In genomic region chr12:12608557-12608957, GRCh38 we compare ENCODE assay signal across 11 cellular contexts. TPM values are rescaled to one million over a fixed set of nuclear protein-coding genes. Genes with fewer than 3 reads are reported as not detected.
A peak's percentile ranks its signal among the peaks of the same experiment; 100 is the strongest.
DNase-seq lines count a peak whose midpoint lies in the region; ATAC-seq and TF ChIP-seq lines count a peak whose summit lies in the region.
"Had no signal": no experiment of that assay in that cellular context is flagged by ENCODE, and none has a peak within 500 bp of the region (broad histone marks: within the 10 kb centered on the region; RNA-seq: fewer than 3 reads in every experiment).

No MANE protein-coding gene starts in this region.

- no peak for TF ChIP-seq CTCF in nephron (IDR thresholded peaks at IDR 0.05; ENCODE audit: unreplicated experiment in 3 of 3)
- TF ChIP-seq CTCF in body of pancreas (IDR thresholded peaks at IDR 0.05): peak in 1 of 7 experiments; percentile 4
- no peak for TF ChIP-seq CTCF in stomach (IDR thresholded peaks at IDR 0.05)

- TF ChIP-seq EP300 in stomach (IDR thresholded peaks at IDR 0.05): no peak

- TF ChIP-seq POLR2A in body of pancreas (IDR thresholded peaks at IDR 0.05) (no peak), stomach (IDR thresholded peaks at IDR 0.05) (no peak)

- H3K36me3 ChIP-seq in body of pancreas (replicated peaks in 1 of 2; ENCODE audit: insufficient read depth in 1 of 2, low read depth in 2 of 2): no peaks in the 10 kb centered on the region
- no peaks in the 10 kb centered on the region for H3K36me3 ChIP-seq in stomach
- H3K36me3 ChIP-seq: BLaER1, Peyer's patch had no signal

- ATAC-seq in body of pancreas: no peak
- no peak for ATAC-seq in GM18907 (IDR thresholded peaks at IDR 0.05; ENCODE audit: unreplicated experiment)

- H3K27ac ChIP-seq in body of pancreas (no peak overlapping the region), stomach (no peak overlapping the region)
- H3K27ac ChIP-seq: BLaER1, HL-60, Peyer's patch had no signal

- H3K4me1 ChIP-seq in body of pancreas (peaks cover 17% of the 10 kb centered on the region), stomach (peaks cover 13 to 20% (median 17%) of the 10 kb centered on the region in 4 donors)

- H3K9me3 ChIP-seq in body of pancreas (no peaks in the 10 kb centered on the region), stomach (no peaks in the 10 kb centered on the region)
- H3K9me3 ChIP-seq: BLaER1, Peyer's patch had no signal

- peaks cover 37% of the 10 kb centered on the region for H3K4me1 Mint-ChIP-seq in activated CD4-positive, alpha-beta T cell treated with anti-CD3 and anti-CD28 coated beads, Interleukin-2, amount 10 ng/mL, durations not matched to agents 24 days and 14 days
- peaks cover 39% of the 10 kb centered on the region for H3K4me1 Mint-ChIP-seq in activated T-helper 1 cell treated with anti-CD3 and anti-CD28 coated beads, Interleukin-12 subunit alpha, Interleukin-12 subunit beta, Interleukin-2, Interleukin-4 antibody, amounts not matched to agents 30 ng/mL and 10 ng/mL and 1 ng/mL, durations not matched to agents 14 hours and 24 hours and 36 hours (ENCODE audit: low read depth)
- peaks cover 17% of the 10 kb centered on the region for H3K4me1 Mint-ChIP-seq in nephron

- H3K27ac Mint-ChIP-seq in activated CD4-positive, alpha-beta T cell treated with anti-CD3 and anti-CD28 coated beads, Interleukin-2, amount 10 ng/mL, durations not matched to agents 24 days and 14 days: peak overlapping the region; percentile 75
- H3K27ac Mint-ChIP-seq in activated T-helper 1 cell treated with anti-CD3 and anti-CD28 coated beads, Interleukin-12 subunit alpha, Interleukin-12 subunit beta, Interleukin-2, Interleukin-4 antibody, amounts not matched to agents 30 ng/mL and 10 ng/mL and 1 ng/mL, durations not matched to agents 14 hours and 24 hours and 36 hours: peak overlapping the region; percentile 14
- peak overlapping the region; percentile 23 to 66 (median 36) for H3K27ac Mint-ChIP-seq in nephron

- no peaks in the 10 kb centered on the region for H3K27me3 ChIP-seq in body of pancreas
- no peaks in the 10 kb centered on the region for H3K27me3 ChIP-seq in stomach
- H3K27me3 ChIP-seq: BLaER1, Peyer's patch had no signal

- H3K4me3 Mint-ChIP-seq in activated CD4-positive, alpha-beta T cell treated with anti-CD3 and anti-CD28 coated beads, Interleukin-2, amount 10 ng/mL, durations not matched to agents 24 days and 14 days: no peak overlapping the region
- H3K4me3 Mint-ChIP-seq in activated T-helper 1 cell treated with anti-CD3 and anti-CD28 coated beads, Interleukin-12 subunit alpha, Interleukin-12 subunit beta, Interleukin-2, Interleukin-4 antibody, amounts not matched to agents 30 ng/mL and 10 ng/mL and 1 ng/mL, durations not matched to agents 14 hours and 24 hours and 36 hours: peak overlapping the region; percentile 3
- H3K4me3 Mint-ChIP-seq in nephron: peak overlapping the region; percentile 11 to 53 (median 39)

- H3K4me3 ChIP-seq in body of pancreas (no peak overlapping the region), stomach (no peak overlapping the region)
- H3K4me3 ChIP-seq: BLaER1, Peyer's patch had no signal

- peaks cover 3% of the 10 kb centered on the region for H3K36me3 Mint-ChIP-seq in activated CD4-positive, alpha-beta T cell treated with anti-CD3 and anti-CD28 coated beads, Interleukin-2, amount 10 ng/mL, durations not matched to agents 24 days and 14 days (ENCODE audit: low read depth)
- no peaks in the 10 kb centered on the region for H3K36me3 Mint-ChIP-seq in activated T-helper 1 cell treated with anti-CD3 and anti-CD28 coated beads, Interleukin-12 subunit alpha, Interleukin-12 subunit beta, Interleukin-2, Interleukin-4 antibody, amounts not matched to agents 30 ng/mL and 10 ng/mL and 1 ng/mL, durations not matched to agents 14 hours and 24 hours and 36 hours (ENCODE audit: low read depth)
- peaks cover 2% of the 10 kb centered on the region for H3K36me3 Mint-ChIP-seq in nephron (ENCODE audit: low read depth)

- DNase-seq in activated CD4-positive, alpha-beta T cell treated with anti-CD3 and anti-CD28 coated beads, Interleukin-2, amount 10 ng/mL, durations not matched to agents 24 days and 14 days: peak; percentile 64
- no peak for DNase-seq in activated CD4-positive, alpha-beta T cell treated with anti-CD3 and anti-CD28 coated beads, Interleukin-2, amount 50 U/mL, for 48 hours
- DNase-seq in HT-29 (ENCODE audit: low spot score): peak; percentile 62
- no peak for DNase-seq in activated T-helper 1 cell treated with anti-CD3 and anti-CD28 coated beads, Interleukin-12 subunit alpha, Interleukin-12 subunit beta, Interleukin-2, Interleukin-4 antibody, amounts not matched to agents 30 ng/mL and 10 ng/mL and 1 ng/mL, durations not matched to agents 14 hours and 24 hours and 36 hours (ENCODE audit: low spot score)
- DNase-seq in body of pancreas: no peak
- DNase-seq in stomach: no peak

- 96 to 100% methylated on average over 1 of the region's 1 CpG for WGBS in body of pancreas, 2 donors
- WGBS in stomach, 5 donors: 85 to 93% (median 89%) methylated on average over 1 of the region's 1 CpG

- no peaks in the 10 kb centered on the region for H3K27me3 Mint-ChIP-seq in activated CD4-positive, alpha-beta T cell treated with anti-CD3 and anti-CD28 coated beads, Interleukin-2, amount 10 ng/mL, durations not matched to agents 24 days and 14 days
- no peaks in the 10 kb centered on the region for H3K27me3 Mint-ChIP-seq in activated T-helper 1 cell treated with anti-CD3 and anti-CD28 coated beads, Interleukin-12 subunit alpha, Interleukin-12 subunit beta, Interleukin-2, Interleukin-4 antibody, amounts not matched to agents 30 ng/mL and 10 ng/mL and 1 ng/mL, durations not matched to agents 14 hours and 24 hours and 36 hours (ENCODE audit: insufficient read depth)
- H3K27me3 Mint-ChIP-seq in nephron (ENCODE audit: low read depth): no peaks in the 10 kb centered on the region

- intact Hi-C loops in activated CD4-positive, alpha-beta T cell treated with anti-CD3 and anti-CD28 coated beads, Interleukin-2, amount 10 ng/mL, durations not matched to agents 24 days and 14 days (cut with micrococcal nuclease): loop anchor here (1.0 kb wide), 1 partner anchor 232 kb away; no protein-coding TSS in a partner anchor
- intact Hi-C loops in activated T-helper 1 cell treated with anti-CD3 and anti-CD28 coated beads, Interleukin-12 subunit alpha, Interleukin-12 subunit beta, Interleukin-2, Interleukin-4 antibody, amounts not matched to agents 30 ng/mL and 10 ng/mL and 1 ng/mL, durations not matched to agents 14 hours and 24 hours and 36 hours (cut with micrococcal nuclease): loop anchor here (1.0 kb wide), 1 partner anchor 232 kb away; no protein-coding TSS in a partner anchor
- intact Hi-C loops in body of pancreas (cut with DNase I): no loop called here
- intact Hi-C loops in stomach (cut with DNase I; ENCODE audit: low total_unique reads): no loop called here

- no peaks in the 10 kb centered on the region for H3K9me3 Mint-ChIP-seq in activated CD4-positive, alpha-beta T cell treated with anti-CD3 and anti-CD28 coated beads, Interleukin-2, amount 10 ng/mL, durations not matched to agents 24 days and 14 days
- H3K9me3 Mint-ChIP-seq in activated T-helper 1 cell treated with anti-CD3 and anti-CD28 coated beads, Interleukin-12 subunit alpha, Interleukin-12 subunit beta, Interleukin-2, Interleukin-4 antibody, amounts not matched to agents 30 ng/mL and 10 ng/mL and 1 ng/mL, durations not matched to agents 14 hours and 24 hours and 36 hours: no peaks in the 10 kb centered on the region
- H3K9me3 Mint-ChIP-seq in nephron: no peaks in the 10 kb centered on the region

RNA-seq across cellular contexts. Expression of gene CREBL2, which starts 3.1 kb away (rescaled TPM):
- 17.3 TPM in 2 replicates for total RNA-seq in activated CD4-positive, alpha-beta T cell treated with anti-CD3 and anti-CD28 coated beads, Interleukin-2, amount 10 ng/mL, durations not matched to agents 24 days and 14 days
- total RNA-seq in HT-29 (2014; rRNA removed; shearing (Covaris generic)): 12.2 and 15.7 TPM in 2 replicates
- total RNA-seq in activated T-helper 1 cell treated with anti-CD3 and anti-CD28 coated beads, Interleukin-12 subunit alpha, Interleukin-12 subunit beta, Interleukin-2, Interleukin-4 antibody, amounts not matched to agents 30 ng/mL and 10 ng/mL and 1 ng/mL, durations not matched to agents 14 hours and 24 hours and 36 hours: 16.7 and 17.9 TPM in 2 replicates
- total RNA-seq in body of pancreas: 10 to 100 TPM; 13.8 to 31.4 TPM
- 10 to 100 TPM in 4 of 5 donors, 1 to 10 TPM in 1; 8.2 to 42.0 (median 34.1) TPM for total RNA-seq in stomach
- 10 to 100 TPM; 12.1 to 33.8 (median 29.8) TPM for polyA plus RNA-seq in stomach

RNA-seq across cellular contexts. Expression of gene DUSP16, which starts 45.9 kb away (rescaled TPM):
- total RNA-seq in activated CD4-positive, alpha-beta T cell treated with anti-CD3 and anti-CD28 coated beads, Interleukin-2, amount 10 ng/mL, durations not matched to agents 24 days and 14 days: 48.3 and 51.2 TPM in 2 replicates
- 9.2 and 11.3 TPM in 2 replicates for total RNA-seq in HT-29 (2014; rRNA removed; shearing (Covaris generic))
- 49.3 and 52.0 TPM in 2 replicates for total RNA-seq in activated T-helper 1 cell treated with anti-CD3 and anti-CD28 coated beads, Interleukin-12 subunit alpha, Interleukin-12 subunit beta, Interleukin-2, Interleukin-4 antibody, amounts not matched to agents 30 ng/mL and 10 ng/mL and 1 ng/mL, durations not matched to agents 14 hours and 24 hours and 36 hours
- total RNA-seq in body of pancreas: 10 to 100 TPM; 30.3 to 32.9 TPM
- total RNA-seq in stomach: 10 to 100 TPM; 11.3 to 34.8 (median 32.0) TPM
- 10 to 100 TPM in 2 of 3 donors, 1 to 10 TPM in 1; 4.9 to 16.0 (median 13.4) TPM for polyA plus RNA-seq in stomach

Comparison
In these comparisons a context has a peak if more than half of its experiments do, and no peak if none do; other contexts are left out.
1. DNase-seq: peak in activated CD4-positive, alpha-beta T cell treated with anti-CD3 and anti-CD28 coated beads, Interleukin-2, amount 10 ng/mL, durations not matched to agents 24 days and 14 days (single experiment) and HT-29 (single experiment); none in activated CD4-positive, alpha-beta T cell treated with anti-CD3 and anti-CD28 coated beads, Interleukin-2, amount 50 U/mL, for 48 hours (0 of 2), activated T-helper 1 cell treated with anti-CD3 and anti-CD28 coated beads, Interleukin-12 subunit alpha, Interleukin-12 subunit beta, Interleukin-2, Interleukin-4 antibody, amounts not matched to agents 30 ng/mL and 10 ng/mL and 1 ng/mL, durations not matched to agents 14 hours and 24 hours and 36 hours (single experiment), body of pancreas (0 of 4) and stomach (single experiment).
2. H3K27ac Mint-ChIP-seq: peak in every context shown above with its lines; median percentile 75 in activated CD4-positive, alpha-beta T cell treated with anti-CD3 and anti-CD28 coated beads, Interleukin-2, amount 10 ng/mL, durations not matched to agents 24 days and 14 days; 36 in nephron; 14 in activated T-helper 1 cell treated with anti-CD3 and anti-CD28 coated beads, Interleukin-12 subunit alpha, Interleukin-12 subunit beta, Interleukin-2, Interleukin-4 antibody, amounts not matched to agents 30 ng/mL and 10 ng/mL and 1 ng/mL, durations not matched to agents 14 hours and 24 hours and 36 hours.
3. intact Hi-C loops: an anchor here in activated CD4-positive, alpha-beta T cell treated with anti-CD3 and anti-CD28 coated beads, Interleukin-2, amount 10 ng/mL, durations not matched to agents 24 days and 14 days (1.0 kb wide) and activated T-helper 1 cell treated with anti-CD3 and anti-CD28 coated beads, Interleukin-12 subunit alpha, Interleukin-12 subunit beta, Interleukin-2, Interleukin-4 antibody, amounts not matched to agents 30 ng/mL and 10 ng/mL and 1 ng/mL, durations not matched to agents 14 hours and 24 hours and 36 hours (1.0 kb wide); none called in body of pancreas and stomach.